8 cellular contexts compared by ENCODE assay signal in the genomic region with DNA sequence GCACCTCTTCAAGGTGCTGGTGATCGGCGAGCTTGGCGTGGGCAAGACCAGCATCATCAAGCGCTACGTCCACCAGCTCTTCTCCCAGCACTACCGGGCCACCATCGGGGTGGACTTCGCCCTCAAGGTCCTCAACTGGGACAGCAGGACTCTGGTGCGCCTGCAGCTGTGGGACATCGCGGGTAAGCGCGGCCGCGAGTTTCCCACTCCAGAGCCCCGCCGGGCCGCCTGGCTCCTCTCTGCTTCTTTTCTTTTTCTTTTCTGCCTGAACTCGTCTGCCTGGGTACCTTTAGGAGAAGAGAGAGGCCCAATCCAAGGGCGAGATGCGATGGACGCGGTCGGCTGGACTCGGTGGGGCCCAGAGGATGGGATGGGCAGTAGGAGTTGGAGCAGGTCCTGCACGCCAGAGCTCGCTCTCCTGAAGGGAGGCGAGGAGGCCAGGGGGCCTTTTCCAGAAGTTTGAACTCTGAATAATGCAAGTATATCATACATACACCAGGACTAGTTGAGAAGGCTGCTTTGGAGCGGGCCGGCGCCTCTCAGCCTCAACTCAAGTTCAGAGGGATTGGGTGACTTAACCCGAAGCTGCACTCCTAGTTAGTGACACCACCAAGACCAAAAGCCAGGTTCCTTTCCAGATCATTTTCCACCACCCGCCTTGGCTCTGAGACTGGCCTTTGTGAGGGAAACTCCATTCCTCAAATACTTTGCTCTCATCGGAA. TPM values are rescaled to one million over a fixed set of nuclear protein-coding genes. Genes with fewer than 3 reads are reported as not detected.
DNase-seq lines count a peak whose midpoint lies in the region; ATAC-seq and TF ChIP-seq lines count a peak whose summit lies in the region.

No MANE protein-coding gene starts in this region.

- peak overlapping the region; percentile 94 for H3K27ac Mint-ChIP-seq in dendritic cell treated with granulocyte-macrophage colony-stimulating factor and Interleukin-4, amounts not matched to agents 40 ng/mL and 50 ng/mL, for 4 days
- no peak overlapping the region for H3K27ac Mint-ChIP-seq in stimulated activated naive CD8-positive, alpha-beta T cell treated with anti-CD3 and anti-CD28 coated beads, Interleukin-15, Interleukin-2, amounts not matched to agents 100 ng/mL and 50 ng/mL, for 24 hours

- no peaks in the 10 kb centered on the region for H3K9me3 Mint-ChIP-seq in dendritic cell treated with granulocyte-macrophage colony-stimulating factor and Interleukin-4, amounts not matched to agents 40 ng/mL and 50 ng/mL, for 4 days
- no peaks in the 10 kb centered on the region for H3K9me3 Mint-ChIP-seq in stimulated activated naive CD8-positive, alpha-beta T cell treated with anti-CD3 and anti-CD28 coated beads, Interleukin-15, Interleukin-2, amounts not matched to agents 100 ng/mL and 50 ng/mL, for 24 hours

- no peaks in the 10 kb centered on the region for H3K27me3 Mint-ChIP-seq in dendritic cell treated with granulocyte-macrophage colony-stimulating factor and Interleukin-4, amounts not matched to agents 40 ng/mL and 50 ng/mL, for 4 days
- H3K27me3 Mint-ChIP-seq in stimulated activated naive CD8-positive, alpha-beta T cell treated with anti-CD3 and anti-CD28 coated beads, Interleukin-15, Interleukin-2, amounts not matched to agents 100 ng/mL and 50 ng/mL, for 24 hours = peaks cover 44% of the 10 kb centered on the region

- intact Hi-C loops in dendritic cell treated with granulocyte-macrophage colony-stimulating factor and Interleukin-4, amounts not matched to agents 40 ng/mL and 50 ng/mL, for 4 days (cut with micrococcal nuclease) = loop anchor here (1.0 to 5.0 kb wide), 4 partner anchors 156 to 579 kb away; a partner anchor contains a TSS
- intact Hi-C loops in left lung (cut with DNase I) = no loop called here

- H3K36me3 Mint-ChIP-seq in dendritic cell treated with granulocyte-macrophage colony-stimulating factor and Interleukin-4, amounts not matched to agents 40 ng/mL and 50 ng/mL, for 4 days (ENCODE audit: low read depth) = peaks cover 24% of the 10 kb centered on the region
- no peaks in the 10 kb centered on the region for H3K36me3 Mint-ChIP-seq in stimulated activated naive CD8-positive, alpha-beta T cell treated with anti-CD3 and anti-CD28 coated beads, Interleukin-15, Interleukin-2, amounts not matched to agents 100 ng/mL and 50 ng/mL, for 24 hours (ENCODE audit: low read depth)

- peaks cover 37% of the 10 kb centered on the region for H3K4me1 Mint-ChIP-seq in dendritic cell treated with granulocyte-macrophage colony-stimulating factor and Interleukin-4, amounts not matched to agents 40 ng/mL and 50 ng/mL, for 4 days (ENCODE audit: low read depth)
- H3K4me1 Mint-ChIP-seq in stimulated activated naive CD8-positive, alpha-beta T cell treated with anti-CD3 and anti-CD28 coated beads, Interleukin-15, Interleukin-2, amounts not matched to agents 100 ng/mL and 50 ng/mL, for 24 hours (ENCODE audit: low read depth) = peaks cover 4% of the 10 kb centered on the region

- DNase-seq in ELR (ENCODE audit: low read depth) (peak; percentile 56), SJSA1 (ENCODE audit: low read depth in 1 of 2, low spot score in 2 of 2) (peak; percentile 51 to 78), left lung (peak; percentile 46 to 88), cerebellar nuclear complex (lab: John Stamatoyannopoulos, UW) (no peak), NCI-H226 (no peak)

- H3K4me3 ChIP-seq in SJSA1 (peak overlapping the region; percentile 90), left lung (peak overlapping the region; percentile 61 to 85)

- H3K36me3 ChIP-seq in SJSA1 (peaks cover 25% of the 10 kb centered on the region), left lung (no peaks in the 10 kb centered on the region)

- peaks cover 9% of the 10 kb centered on the region; the same call in 1 of the 2 replicates for H3K9me3 ChIP-seq in SJSA1 (replicated peaks)
- no peaks in the 10 kb centered on the region for H3K9me3 ChIP-seq in left lung

- H3K27me3 ChIP-seq in SJSA1 (replicated peaks) (no peaks in the 10 kb centered on the region), left lung (no peaks in the 10 kb centered on the region)

- H3K27ac ChIP-seq in SJSA1 = peak overlapping the region; percentile 77
- peak overlapping the region; percentile 98 for H3K27ac ChIP-seq in left lung

- no peak for TF ChIP-seq CTCF in left lung (IDR thresholded peaks at IDR 0.05)

- peak overlapping the region; percentile 95 for H3K4me3 Mint-ChIP-seq in dendritic cell treated with granulocyte-macrophage colony-stimulating factor and Interleukin-4, amounts not matched to agents 40 ng/mL and 50 ng/mL, for 4 days
- peak overlapping the region; percentile 76 for H3K4me3 Mint-ChIP-seq in stimulated activated naive CD8-positive, alpha-beta T cell treated with anti-CD3 and anti-CD28 coated beads, Interleukin-15, Interleukin-2, amounts not matched to agents 100 ng/mL and 50 ng/mL, for 24 hours

- H3K4me1 ChIP-seq in SJSA1 (replicated peaks) (peaks cover 32% of the 10 kb centered on the region), left lung (peaks cover 12 to 32% of the 10 kb centered on the region in 2 donors)

- ATAC-seq in HG02623 (IDR thresholded peaks at IDR 0.05; ENCODE audit: unreplicated experiment) = peak; percentile 3
- peak; percentile 26 for ATAC-seq in left lung

RNA-seq across cellular contexts. Expression of a gene that starts 0.5 kb away (rescaled TPM):
- 88.6 and 146 TPM in 2 replicates for total RNA-seq in SJSA1 (2014; rRNA removed; shearing (Covaris generic))
- total RNA-seq in left lung = 10 to 100 TPM; 44.1 to 48.7 TPM

RNA-seq across cellular contexts. Expression of a gene that starts 54.7 kb away (rescaled TPM):
- total RNA-seq in SJSA1 (2014; rRNA removed; shearing (Covaris generic)) = not detected in 2 replicates
- total RNA-seq in left lung = 1 to 10 TPM in 1 of 2 donors, not detected in 1; 1.3 TPM

Comparison
In these comparisons a context has a peak if more than half of its experiments do, and no peak if none do; other contexts are left out.
1. DNase-seq: peak in ELR (single experiment), SJSA1 (2 of 2) and left lung (2 of 2); none in cerebellar nuclear complex (0 of 2) and NCI-H226 (single experiment).